ENCODE assay signal across 8 cellular contexts in the genomic region with DNA sequence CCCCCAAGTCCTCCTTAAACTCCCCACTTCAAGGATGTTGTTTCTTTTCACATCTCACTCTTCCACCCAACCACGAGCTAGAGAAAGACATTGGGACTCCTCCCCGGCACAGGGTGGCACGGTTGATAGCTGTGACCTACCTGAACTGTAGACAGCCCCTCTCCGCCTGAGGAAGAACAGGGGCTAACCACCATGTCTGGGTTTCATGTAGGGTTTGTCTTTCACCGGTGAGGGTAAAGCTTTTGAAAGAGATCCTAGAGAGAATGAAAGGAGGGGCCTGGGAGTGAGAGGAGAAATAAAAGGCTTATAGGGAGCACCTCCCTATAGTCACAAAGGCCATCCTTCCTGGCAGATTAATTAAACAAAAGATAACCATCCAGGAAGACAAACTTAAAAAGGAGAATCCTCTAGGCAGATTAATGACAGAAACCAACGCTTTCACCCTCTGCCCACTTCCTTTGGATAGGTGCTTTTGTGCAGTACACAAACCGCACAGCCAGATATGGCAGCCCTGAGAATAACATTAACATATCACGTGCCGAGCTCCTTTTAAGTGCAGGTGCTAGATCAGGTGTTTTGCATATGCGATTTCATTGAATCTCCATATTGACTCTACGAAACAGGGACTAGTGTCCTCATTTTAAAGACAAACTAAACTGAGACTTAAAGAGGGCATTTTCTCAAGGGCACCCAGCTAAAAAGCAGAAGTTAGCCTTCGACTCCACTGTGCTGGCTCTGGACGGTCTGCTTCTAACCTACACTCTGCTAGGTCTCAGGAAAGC.
DNase-seq lines count a peak whose midpoint lies in the region; ATAC-seq and TF ChIP-seq lines count a peak whose summit lies in the region.

No MANE protein-coding gene starts in this region.

- peaks cover 0 to 5% of the 10 kb centered on the region in 2 donors for H3K36me3 Mint-ChIP-seq in activated naive CD4-positive, alpha-beta T cell treated with anti-CD3 and anti-CD28 coated beads, Interleukin-2, amount 50 U/mL, for 72 hours

- no peaks in the 10 kb centered on the region for H3K9me3 Mint-ChIP-seq in activated naive CD4-positive, alpha-beta T cell treated with anti-CD3 and anti-CD28 coated beads, Interleukin-2, amount 50 U/mL, for 72 hours

- peak; percentile 8 for DNase-seq in activated CD8-positive, alpha-beta memory T cell treated with anti-CD3 and anti-CD28 coated beads, Interleukin-2, amount 50 U/mL, for 1 hour (ENCODE audit: extremely low read depth)
- DNase-seq in activated CD8-positive, alpha-beta memory T cell treated with anti-CD3 and anti-CD28 coated beads for 24 hours: no peak
- DNase-seq in NCI-H345 (lab: John Stamatoyannopoulos, UW) (peak; percentile 85), nucleus accumbens (lab: John Stamatoyannopoulos, UW) (no peak), 8988T (no peak)
- peak in 1 of 2 donors; percentile 42 for DNase-seq in activated naive CD4-positive, alpha-beta T cell treated with anti-CD3 and anti-CD28 coated beads, Interleukin-2, amount 50 U/mL, for 72 hours (ENCODE audit: low spot score in 2 of 2)

- ATAC-seq in HG02970 (IDR thresholded peaks at IDR 0.05; ENCODE audit: low FRiP score, unreplicated experiment) (peak; percentile 73), SK-N-SH treated with all-trans-retinoic acid at 6 μM for 48 hours (no peak)
- peak; percentile 75 to 76 for ATAC-seq in activated naive CD4-positive, alpha-beta T cell treated with anti-CD3 and anti-CD28 coated beads, Interleukin-2, amount 50 U/mL, for 72 hours

- H3K27ac Mint-ChIP-seq in activated naive CD4-positive, alpha-beta T cell treated with anti-CD3 and anti-CD28 coated beads, Interleukin-2, amount 50 U/mL, for 72 hours: peak overlapping the region; percentile 81 to 90

TF ChIP-seq in SK-N-SH treated with all-trans-retinoic acid at 6 μM for 48 hours, 23 proteins besides CTCF, POLR2A, EP300 and RAD21:
- TF ChIP-seq ZNF8 (CRISPR knock-in tag; IDR thresholded peaks at IDR 0.05): no peak
- TF ChIP-seq, protein P1, sequence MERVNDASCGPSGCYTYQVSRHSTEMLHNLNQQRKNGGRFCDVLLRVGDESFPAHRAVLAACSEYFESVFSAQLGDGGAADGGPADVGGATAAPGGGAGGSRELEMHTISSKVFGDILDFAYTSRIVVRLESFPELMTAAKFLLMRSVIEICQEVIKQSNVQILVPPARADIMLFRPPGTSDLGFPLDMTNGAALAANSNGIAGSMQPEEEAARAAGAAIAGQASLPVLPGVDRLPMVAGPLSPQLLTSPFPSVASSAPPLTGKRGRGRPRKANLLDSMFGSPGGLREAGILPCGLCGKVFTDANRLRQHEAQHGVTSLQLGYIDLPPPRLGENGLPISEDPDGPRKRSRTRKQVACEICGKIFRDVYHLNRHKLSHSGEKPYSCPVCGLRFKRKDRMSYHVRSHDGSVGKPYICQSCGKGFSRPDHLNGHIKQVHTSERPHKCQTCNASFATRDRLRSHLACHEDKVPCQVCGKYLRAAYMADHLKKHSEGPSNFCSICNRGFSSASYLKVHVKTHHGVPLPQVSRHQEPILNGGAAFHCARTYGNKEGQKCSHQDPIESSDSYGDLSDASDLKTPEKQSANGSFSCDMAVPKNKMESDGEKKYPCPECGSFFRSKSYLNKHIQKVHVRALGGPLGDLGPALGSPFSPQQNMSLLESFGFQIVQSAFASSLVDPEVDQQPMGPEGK (CRISPR knock-in tag; IDR thresholded peaks at IDR 0.05; ENCODE audit: borderline replicate concordance): no peak
- TF ChIP-seq ZFP30 (CRISPR knock-in tag; IDR thresholded peaks at IDR 0.05): no peak
- TF ChIP-seq PPARA (CRISPR knock-in tag; IDR thresholded peaks at IDR 0.05; ENCODE audit: borderline replicate concordance): no peak
- no peak for TF ChIP-seq OSR1 (CRISPR knock-in tag; IDR thresholded peaks at IDR 0.05)
- TF ChIP-seq, protein P2, sequence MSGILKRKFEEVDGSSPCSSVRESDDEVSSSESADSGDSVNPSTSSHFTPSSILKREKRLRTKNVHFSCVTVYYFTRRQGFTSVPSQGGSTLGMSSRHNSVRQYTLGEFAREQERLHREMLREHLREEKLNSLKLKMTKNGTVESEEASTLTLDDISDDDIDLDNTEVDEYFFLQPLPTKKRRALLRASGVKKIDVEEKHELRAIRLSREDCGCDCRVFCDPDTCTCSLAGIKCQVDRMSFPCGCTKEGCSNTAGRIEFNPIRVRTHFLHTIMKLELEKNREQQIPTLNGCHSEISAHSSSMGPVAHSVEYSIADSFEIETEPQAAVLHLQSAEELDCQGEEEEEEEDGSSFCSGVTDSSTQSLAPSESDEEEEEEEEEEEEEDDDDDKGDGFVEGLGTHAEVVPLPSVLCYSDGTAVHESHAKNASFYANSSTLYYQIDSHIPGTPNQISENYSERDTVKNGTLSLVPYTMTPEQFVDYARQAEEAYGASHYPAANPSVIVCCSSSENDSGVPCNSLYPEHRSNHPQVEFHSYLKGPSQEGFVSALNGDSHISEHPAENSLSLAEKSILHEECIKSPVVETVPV (CRISPR knock-in tag; IDR thresholded peaks at IDR 0.05): no peak
- no peak for TF ChIP-seq ZFP3 (CRISPR knock-in tag; IDR thresholded peaks at IDR 0.05)

Comparison
In these comparisons a context has a peak if more than half of its experiments do, and no peak if none do; other contexts are left out.
1. DNase-seq: peak in activated CD8-positive, alpha-beta memory T cell treated with anti-CD3 and anti-CD28 coated beads, Interleukin-2, amount 50 U/mL, for 1 hour (single experiment) and NCI-H345 (single experiment); none in activated CD8-positive, alpha-beta memory T cell treated with anti-CD3 and anti-CD28 coated beads for 24 hours (single experiment), nucleus accumbens (0 of 56) and 8988T (single experiment).